ENCODE assay signal across 11 cellular contexts in genomic region chr11:33737362-33737821, GRCh38. TPM values are rescaled to one million over a fixed set of nuclear protein-coding genes. Genes with fewer than 3 reads are reported as not detected.
DNase-seq lines count a peak whose midpoint lies in the region; ATAC-seq and TF ChIP-seq lines count a peak whose summit lies in the region.
"Had no signal": no experiment of that assay in that cellular context is flagged by ENCODE, and none has a peak within 500 bp of the region (broad histone marks: within the 10 kb centered on the region; RNA-seq: fewer than 3 reads in every experiment).

No MANE protein-coding gene starts in this region.

- H3K27ac ChIP-seq in left ventricle myocardium inferior (replicated peaks) = peak overlapping the region; percentile 95
- peak overlapping the region; percentile 84 to 85 for H3K27ac ChIP-seq in mucosa of rectum (ENCODE audit: low read depth in 2 of 2, low read length in 2 of 2)
- H3K27ac ChIP-seq in upper lobe of right lung = peak overlapping the region; percentile 96

- DNase-seq in left ventricle myocardium inferior = no peak
- no peak for DNase-seq in left ventricle myocardium superior
- DNase-seq in astrocyte of the spinal cord (ENCODE audit: low read depth, low spot score) = peak; percentile 38
- no peak for DNase-seq in upper lobe of right lung
- no peak for DNase-seq in NCI-H1092 (lab: John Stamatoyannopoulos, UW)
- DNase-seq in amygdala (lab: John Stamatoyannopoulos, UW) = no peak
- DNase-seq: NCI-H1930; stimulated activated CD4-positive, alpha-beta T cell treated with anti-CD3 and anti-CD28 coated beads, Interleukin-12 subunit alpha, Interleukin-12 subunit beta, amount 100 ng/mL, for 4 hours had no signal

- H3K36me3 ChIP-seq in left ventricle myocardium inferior (peaks cover 16% of the 10 kb centered on the region), mucosa of rectum (ENCODE audit: control insufficient read depth in 2 of 2, insufficient read depth in 2 of 2, low read length in 2 of 2) (no peaks in the 10 kb centered on the region), upper lobe of right lung (no peaks in the 10 kb centered on the region)

- H3K27me3 ChIP-seq in left ventricle myocardium inferior (ENCODE audit: low read depth) = no peaks in the 10 kb centered on the region
- no peaks in the 10 kb centered on the region for H3K27me3 ChIP-seq in mucosa of rectum (ENCODE audit: control insufficient read depth in 2 of 2, insufficient read depth in 2 of 2, low read length in 2 of 2)
- H3K27me3 ChIP-seq in upper lobe of right lung = no peaks in the 10 kb centered on the region
- H3K27me3 ChIP-seq: dorsolateral prefrontal cortex had no signal

- intact Hi-C loops in left ventricle myocardium inferior (cut with micrococcal nuclease) (no loop called here), left ventricle myocardium superior (cut with micrococcal nuclease) (loop anchor here (2.0 to 5.0 kb wide), 2 partner anchors 47 to 375 kb away; no protein-coding TSS in a partner anchor), upper lobe of right lung (cut with DNase I) (no loop called here)

- no peak overlapping the region for H3K9ac ChIP-seq in mucosa of rectum (ENCODE audit: low read depth in 1 of 2, low read length in 2 of 2)

- peaks cover 53% of the 10 kb centered on the region for H3K4me1 ChIP-seq in left ventricle myocardium inferior
- H3K4me1 ChIP-seq in mucosa of rectum (ENCODE audit: control insufficient read depth in 2 of 2, insufficient read depth in 2 of 2, low read length in 2 of 2) = peaks cover 12 to 29% of the 10 kb centered on the region in 2 donors
- peaks cover 25% of the 10 kb centered on the region for H3K4me1 ChIP-seq in upper lobe of right lung

- H3K9me3 ChIP-seq in left ventricle myocardium inferior (replicated peaks) (no peaks in the 10 kb centered on the region), mucosa of rectum (ENCODE audit: control insufficient read depth in 2 of 2, low read length in 2 of 2) (no peaks in the 10 kb centered on the region), upper lobe of right lung (no peaks in the 10 kb centered on the region)

- in situ Hi-C loops in astrocyte of the spinal cord (cut with HindIII; ENCODE audit: low sequenced_read_pairs) = no loop called here

- H3K4me3 ChIP-seq in left ventricle myocardium inferior (peak overlapping the region; percentile 78), astrocyte of the spinal cord (ENCODE audit: low read depth, low read length) (no peak overlapping the region), mucosa of rectum (ENCODE audit: low read length in 2 of 2) (no peak overlapping the region), upper lobe of right lung (no peak overlapping the region)

- TF ChIP-seq CTCF in left ventricle myocardium inferior (IDR thresholded peaks at IDR 0.05; ENCODE audit: borderline replicate concordance) (no peak), astrocyte of the spinal cord (IDR thresholded peaks at IDR 0.05; ENCODE audit: low read depth, low read length) (no peak), upper lobe of right lung (IDR thresholded peaks at IDR 0.05) (no peak)

- ATAC-seq in left ventricle myocardium superior = no peak
- ATAC-seq in upper lobe of right lung = no peak
- ATAC-seq in HG02678 (IDR thresholded peaks at IDR 0.05; ENCODE audit: unreplicated experiment) = no peak

RNA-seq across cellular contexts. Expression of gene CD59, which starts 1.2 kb away (rescaled TPM):
- total RNA-seq in left ventricle myocardium inferior (789 TPM), left ventricle myocardium superior (814 TPM), upper lobe of right lung (1,004 TPM)

RNA-seq across cellular contexts. Expression of gene C11orf91, which starts 36.8 kb away (rescaled TPM):
- total RNA-seq in left ventricle myocardium inferior (not detected), left ventricle myocardium superior (not detected), upper lobe of right lung (1.5 TPM)

RNA-seq across cellular contexts. Expression of gene FBXO3, which starts 36.9 kb away (rescaled TPM):
- total RNA-seq in left ventricle myocardium inferior (49.8 TPM), left ventricle myocardium superior (53.3 TPM), upper lobe of right lung (32.5 TPM)
